In the genomic region with DNA sequence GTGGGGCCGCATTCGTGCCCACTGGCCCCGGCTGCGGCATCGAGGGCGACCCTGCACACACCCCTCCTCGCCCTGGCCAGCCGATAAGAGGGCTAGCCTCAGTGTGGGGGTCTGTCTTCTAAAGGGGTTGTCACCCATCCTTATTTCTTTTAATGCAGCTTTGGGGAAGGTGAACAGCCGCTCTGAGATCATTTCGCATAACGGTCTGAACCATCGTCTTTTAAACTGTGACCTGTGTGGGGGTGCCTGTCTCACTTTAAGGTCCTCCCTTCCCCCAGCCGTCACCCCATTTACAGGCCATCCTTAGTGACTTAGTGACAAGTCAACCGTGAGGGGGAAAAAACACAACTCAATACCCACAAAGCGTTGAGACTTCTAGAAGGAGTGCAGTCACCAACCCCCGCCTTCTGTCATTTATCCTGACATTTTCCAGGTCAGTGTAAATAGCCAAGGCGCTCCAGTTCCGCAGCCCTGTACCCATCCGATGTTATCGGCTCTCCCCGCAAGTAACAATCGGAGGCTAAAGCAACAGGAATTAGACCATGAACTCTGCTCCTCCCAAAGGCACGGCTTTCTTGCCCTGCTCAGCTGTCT, we compare ENCODE assay signal across 8 cellular contexts. TPM values are rescaled to one million over a fixed set of nuclear protein-coding genes. Genes with fewer than 3 reads are reported as not detected.
DNase-seq lines count a peak whose midpoint lies in the region; ATAC-seq and TF ChIP-seq lines count a peak whose summit lies in the region.

No MANE protein-coding gene starts in this region.

- TF ChIP-seq RAD21 in neural cell (conservative IDR thresholded peaks at IDR 0.05) = no peak

- DNase-seq in BJ (ENCODE audit: low read depth) = no peak
- DNase-seq in WERI-Rb-1 = peak; percentile 20
- DNase-seq in foreskin fibroblast = peak; percentile 6 to 35
- no peak for DNase-seq in GM03348 (ENCODE audit: low spot score)
- no peak for DNase-seq in COLO829 (ENCODE audit: low spot score)

- no peak for TF ChIP-seq CTCF in BJ (IDR thresholded peaks at IDR 0.05; ENCODE audit: insufficient read depth, low read depth, low read length)
- TF ChIP-seq CTCF in WERI-Rb-1 (IDR thresholded peaks at IDR 0.05; ENCODE audit: low read depth, low read length) = no peak
- no peak for TF ChIP-seq CTCF in foreskin fibroblast (IDR thresholded peaks at IDR 0.05; ENCODE audit: low read depth, low read length)
- TF ChIP-seq CTCF in neural cell (IDR thresholded peaks at IDR 0.05; ENCODE audit: poor library complexity, severe bottlenecking) = no peak

- H3K27me3 ChIP-seq in BJ (ENCODE audit: control insufficient read depth, insufficient read depth, low read length) (no peaks in the 10 kb centered on the region), WERI-Rb-1 (ENCODE audit: insufficient read depth, low read depth, severe bottlenecking) (no peaks in the 10 kb centered on the region), neural cell (ENCODE audit: insufficient read depth, low read depth, low read length) (no peaks in the 10 kb centered on the region)

- H3K79me2 ChIP-seq in neural cell (replicated peaks; ENCODE audit: insufficient read depth, low read length) = peaks cover 37% of the 10 kb centered on the region

- H3K4me2 ChIP-seq in neural cell (ENCODE audit: low read length) = peak overlapping the region; percentile 30

- TF ChIP-seq EP300 in neural cell (conservative IDR thresholded peaks at IDR 0.05; ENCODE audit: poor library complexity, severe bottlenecking) = peak; percentile 9

- POLR2A ChIA-PET in BJ (lab: Charles Lee) = interaction anchor here (0.5 kb wide), 1 partner anchor 9 kb away, joined by 3 read pairs; no protein-coding TSS in a partner anchor

- H3K27ac ChIP-seq in WERI-Rb-1 = no peak overlapping the region; the same call in 1 of the 2 replicates
- H3K27ac ChIP-seq in neural cell (ENCODE audit: low read length) = peak overlapping the region; percentile 95

- H4K20me1 ChIP-seq in neural cell (ENCODE audit: insufficient read depth) = no peaks in the 10 kb centered on the region

- peak overlapping the region; percentile 92 for H3K9ac ChIP-seq in neural cell (ENCODE audit: low read length)

- no peaks in the 10 kb centered on the region for H3K9me2 ChIP-seq in neural cell (ENCODE audit: insufficient read depth, low read length)

- peak; percentile 22 for ATAC-seq in GM19023 (IDR thresholded peaks at IDR 0.05; ENCODE audit: unreplicated experiment)
- peak; percentile 19 for ATAC-seq in HG03280 (IDR thresholded peaks at IDR 0.05; ENCODE audit: unreplicated experiment)

- no peaks in the 10 kb centered on the region for H3K36me3 ChIP-seq in BJ (ENCODE audit: control insufficient read depth, insufficient read depth, low read length)
- H3K36me3 ChIP-seq in WERI-Rb-1 = no peaks in the 10 kb centered on the region
- no peaks in the 10 kb centered on the region for H3K36me3 ChIP-seq in neural cell (ENCODE audit: insufficient read depth, low read length)

- peak overlapping the region; percentile 91 for H2AFZ ChIP-seq in neural cell (ENCODE audit: low read depth, low read length)

- H3K4me3 ChIP-seq in BJ (ENCODE audit: low read depth, low read length) (peak overlapping the region; percentile 71), WERI-Rb-1 (ENCODE audit: low read depth, low read length) (peak overlapping the region; percentile 49), foreskin fibroblast (ENCODE audit: low read depth in 1 of 2, low read length in 2 of 2) (peak overlapping the region; percentile 78 to 89), neural cell (ENCODE audit: low read length) (peak overlapping the region; percentile 78)

- H3F3A ChIP-seq in neural cell (ENCODE audit: insufficient read depth, low read length, poor library complexity, severe bottlenecking) = no peaks in the 10 kb centered on the region

- CTCF ChIA-PET in BJ (lab: Yijun Ruan, JAX) = interaction anchor here (1.2 kb wide), 1 partner anchor 73 kb away, joined by 3 read pairs; no protein-coding TSS in a partner anchor

- no peaks in the 10 kb centered on the region for H3K9me3 ChIP-seq in WERI-Rb-1 (ENCODE audit: severe bottlenecking)
- H3K9me3 ChIP-seq in neural cell (ENCODE audit: low read length) = no peaks in the 10 kb centered on the region

TF ChIP-seq in neural cell, 6 proteins besides CTCF, POLR2A, EP300 and RAD21:
- TF ChIP-seq POLR2AphosphoS5 (IDR thresholded peaks at IDR 0.05) (peak; percentile 50), REST (IDR thresholded peaks at IDR 0.05; ENCODE audit: borderline replicate concordance) (peak; percentile 60), SMC3 (conservative IDR thresholded peaks at IDR 0.05; ENCODE audit: poor library complexity) (no peak), TAF1 (IDR thresholded peaks at IDR 0.05; ENCODE audit: low read depth) (no peak), EZH2 (IDR thresholded peaks at IDR 0.05; ENCODE audit: borderline replicate concordance, insufficient read depth, low read length, poor library complexity, severe bottlenecking) (no peak), MXI1 (conservative IDR thresholded peaks at IDR 0.05; ENCODE audit: poor library complexity, severe bottlenecking) (peak; percentile 18)

RNA-seq across cellular contexts. Expression of gene DENND5B, which starts 0.5 kb away (rescaled TPM):
- 5.4 and 7.9 TPM in 2 replicates for polyA plus RNA-seq in BJ (2011; rRNA removed)
- polyA minus RNA-seq in BJ (2011; rRNA and poly(A)+ RNA removed) = 8.4 and 8.5 TPM in 2 replicates
- polyA plus RNA-seq in neural cell = 23.8 and 27.4 TPM in 2 replicates
- polyA minus RNA-seq in neural cell = 121 and 131 TPM in 2 replicates

Comparison
In these comparisons a context has a peak if more than half of its experiments do, and no peak if none do; other contexts are left out.
1. DNase-seq: peak in WERI-Rb-1 (single experiment) and foreskin fibroblast (2 of 2); none in BJ (single experiment), GM03348 (single experiment) and COLO829 (single experiment).
2. Peak in every context shown above with its lines, with median percentiles within 50 percentile points of each other: H3K4me3 ChIP-seq.